ENCODE assay signal across 1 cellular context in the genomic region with DNA sequence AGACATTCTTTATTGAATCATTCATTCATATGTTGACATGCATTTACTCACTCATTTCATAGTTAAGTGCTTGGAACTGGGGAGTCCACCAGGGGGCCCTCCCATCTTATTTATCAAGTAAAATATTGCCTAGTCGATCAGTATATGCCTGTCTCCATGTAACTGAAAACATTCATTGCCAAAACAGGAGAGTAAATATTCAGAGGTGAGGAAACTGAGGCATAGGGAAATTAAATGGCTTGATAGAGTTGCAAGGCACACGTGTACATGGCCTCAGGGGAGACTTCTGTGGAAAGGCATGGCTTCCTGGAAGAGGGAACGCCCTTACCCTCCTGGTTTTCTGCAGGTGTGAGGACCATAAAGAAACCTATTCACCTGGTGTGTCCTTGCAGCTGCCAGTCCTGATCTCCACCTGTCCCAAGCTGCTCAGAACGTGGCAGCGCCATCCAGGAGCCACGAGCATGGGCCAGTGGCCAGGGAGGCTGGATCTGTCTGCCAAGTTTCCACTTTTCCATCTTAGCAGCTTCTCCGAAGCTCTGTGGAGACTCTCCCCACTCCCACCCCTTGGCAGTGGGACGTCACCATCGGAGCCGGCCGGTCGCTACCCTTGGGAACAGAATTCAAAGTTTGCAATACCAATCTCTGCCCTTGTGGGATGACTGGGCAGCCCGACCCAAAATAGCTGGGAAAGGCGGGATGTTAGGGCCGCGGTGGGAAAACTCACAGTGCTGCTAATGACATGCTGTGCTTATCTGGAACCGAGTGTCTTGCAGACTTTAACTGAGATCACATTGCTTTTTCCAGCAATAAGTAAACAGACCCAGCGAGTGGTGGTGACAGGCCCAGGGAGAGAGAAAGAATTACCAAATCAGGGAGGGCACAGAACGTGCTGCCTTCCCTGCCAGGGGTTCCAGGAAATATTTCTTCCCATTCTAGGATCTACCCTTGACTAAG.
TF ChIP-seq lines count a peak whose summit lies in the region.

No MANE protein-coding gene starts in this region.

TF ChIP-seq in HEK293, 187 proteins besides CTCF, POLR2A, EP300 and RAD21 (continued from another document and continues in another):
- TF ChIP-seq, protein P1, sequence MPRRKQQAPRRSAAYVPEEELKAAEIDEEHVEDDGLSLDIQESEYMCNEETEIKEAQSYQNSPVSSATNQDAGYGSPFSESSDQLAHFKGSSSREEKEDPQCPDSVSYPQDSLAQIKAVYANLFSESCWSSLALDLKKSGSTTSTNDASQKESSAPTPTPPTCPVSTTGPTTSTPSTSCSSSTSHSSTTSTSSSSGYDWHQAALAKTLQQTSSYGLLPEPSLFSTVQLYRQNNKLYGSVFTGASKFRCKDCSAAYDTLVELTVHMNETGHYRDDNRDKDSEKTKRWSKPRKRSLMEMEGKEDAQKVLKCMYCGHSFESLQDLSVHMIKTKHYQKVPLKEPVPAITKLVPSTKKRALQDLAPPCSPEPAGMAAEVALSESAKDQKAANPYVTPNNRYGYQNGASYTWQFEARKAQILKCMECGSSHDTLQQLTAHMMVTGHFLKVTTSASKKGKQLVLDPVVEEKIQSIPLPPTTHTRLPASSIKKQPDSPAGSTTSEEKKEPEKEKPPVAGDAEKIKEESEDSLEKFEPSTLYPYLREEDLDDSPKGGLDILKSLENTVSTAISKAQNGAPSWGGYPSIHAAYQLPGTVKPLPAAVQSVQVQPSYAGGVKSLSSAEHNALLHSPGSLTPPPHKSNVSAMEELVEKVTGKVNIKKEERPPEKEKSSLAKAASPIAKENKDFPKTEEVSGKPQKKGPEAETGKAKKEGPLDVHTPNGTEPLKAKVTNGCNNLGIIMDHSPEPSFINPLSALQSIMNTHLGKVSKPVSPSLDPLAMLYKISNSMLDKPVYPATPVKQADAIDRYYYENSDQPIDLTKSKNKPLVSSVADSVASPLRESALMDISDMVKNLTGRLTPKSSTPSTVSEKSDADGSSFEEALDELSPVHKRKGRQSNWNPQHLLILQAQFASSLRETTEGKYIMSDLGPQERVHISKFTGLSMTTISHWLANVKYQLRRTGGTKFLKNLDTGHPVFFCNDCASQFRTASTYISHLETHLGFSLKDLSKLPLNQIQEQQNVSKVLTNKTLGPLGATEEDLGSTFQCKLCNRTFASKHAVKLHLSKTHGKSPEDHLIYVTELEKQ (tag by site-specific recombination; IDR thresholded peaks at IDR 0.05; ENCODE audit: borderline replicate concordance): no peak
- TF ChIP-seq, protein P2, sequence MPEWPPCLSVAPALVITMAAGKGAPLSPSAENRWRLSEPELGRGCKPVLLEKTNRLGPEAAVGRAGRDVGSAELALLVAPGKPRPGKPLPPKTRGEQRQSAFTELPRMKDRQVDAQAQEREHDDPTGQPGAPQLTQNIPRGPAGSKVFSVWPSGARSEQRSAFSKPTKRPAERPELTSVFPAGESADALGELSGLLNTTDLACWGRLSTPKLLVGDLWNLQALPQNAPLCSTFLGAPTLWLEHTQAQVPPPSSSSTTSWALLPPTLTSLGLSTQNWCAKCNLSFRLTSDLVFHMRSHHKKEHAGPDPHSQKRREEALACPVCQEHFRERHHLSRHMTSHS (tag by site-specific recombination; IDR thresholded peaks at IDR 0.05): no peak
- TF ChIP-seq, protein P3, sequence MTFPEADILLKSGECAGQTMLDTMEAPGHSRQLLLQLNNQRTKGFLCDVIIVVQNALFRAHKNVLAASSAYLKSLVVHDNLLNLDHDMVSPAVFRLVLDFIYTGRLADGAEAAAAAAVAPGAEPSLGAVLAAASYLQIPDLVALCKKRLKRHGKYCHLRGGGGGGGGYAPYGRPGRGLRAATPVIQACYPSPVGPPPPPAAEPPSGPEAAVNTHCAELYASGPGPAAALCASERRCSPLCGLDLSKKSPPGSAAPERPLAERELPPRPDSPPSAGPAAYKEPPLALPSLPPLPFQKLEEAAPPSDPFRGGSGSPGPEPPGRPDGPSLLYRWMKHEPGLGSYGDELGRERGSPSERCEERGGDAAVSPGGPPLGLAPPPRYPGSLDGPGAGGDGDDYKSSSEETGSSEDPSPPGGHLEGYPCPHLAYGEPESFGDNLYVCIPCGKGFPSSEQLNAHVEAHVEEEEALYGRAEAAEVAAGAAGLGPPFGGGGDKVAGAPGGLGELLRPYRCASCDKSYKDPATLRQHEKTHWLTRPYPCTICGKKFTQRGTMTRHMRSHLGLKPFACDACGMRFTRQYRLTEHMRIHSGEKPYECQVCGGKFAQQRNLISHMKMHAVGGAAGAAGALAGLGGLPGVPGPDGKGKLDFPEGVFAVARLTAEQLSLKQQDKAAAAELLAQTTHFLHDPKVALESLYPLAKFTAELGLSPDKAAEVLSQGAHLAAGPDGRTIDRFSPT (tag by site-specific recombination; IDR thresholded peaks at IDR 0.05): 0 out of 2 replicates have a peak, but pooled peaks have one; percentile 14
- peak; percentile 47 for TF ChIP-seq ZNF843 (tag by site-specific recombination; IDR thresholded peaks at IDR 0.05)
- TF ChIP-seq ZNF394 (tag by site-specific recombination; IDR thresholded peaks at IDR 0.05; ENCODE audit: borderline replicate concordance): peak; percentile 58; the same call in 1 of the 2 replicates
- no peak for TF ChIP-seq ZNF624 (tag by site-specific recombination; IDR thresholded peaks at IDR 0.05)
- TF ChIP-seq ZNF610 (tag by site-specific recombination; IDR thresholded peaks at IDR 0.05; ENCODE audit: borderline replicate concordance): no peak
- TF ChIP-seq ZEB2 (tag by site-specific recombination; IDR thresholded peaks at IDR 0.05): peak; percentile 63
- 0 out of 2 replicates have a peak, but pooled peaks have one; percentile 32 for TF ChIP-seq ZNF629 (tag by site-specific recombination; IDR thresholded peaks at IDR 0.05)
- no peak for TF ChIP-seq ZFP41 (tag by site-specific recombination; IDR thresholded peaks at IDR 0.05; ENCODE audit: borderline replicate concordance)
- TF ChIP-seq, protein P4, sequence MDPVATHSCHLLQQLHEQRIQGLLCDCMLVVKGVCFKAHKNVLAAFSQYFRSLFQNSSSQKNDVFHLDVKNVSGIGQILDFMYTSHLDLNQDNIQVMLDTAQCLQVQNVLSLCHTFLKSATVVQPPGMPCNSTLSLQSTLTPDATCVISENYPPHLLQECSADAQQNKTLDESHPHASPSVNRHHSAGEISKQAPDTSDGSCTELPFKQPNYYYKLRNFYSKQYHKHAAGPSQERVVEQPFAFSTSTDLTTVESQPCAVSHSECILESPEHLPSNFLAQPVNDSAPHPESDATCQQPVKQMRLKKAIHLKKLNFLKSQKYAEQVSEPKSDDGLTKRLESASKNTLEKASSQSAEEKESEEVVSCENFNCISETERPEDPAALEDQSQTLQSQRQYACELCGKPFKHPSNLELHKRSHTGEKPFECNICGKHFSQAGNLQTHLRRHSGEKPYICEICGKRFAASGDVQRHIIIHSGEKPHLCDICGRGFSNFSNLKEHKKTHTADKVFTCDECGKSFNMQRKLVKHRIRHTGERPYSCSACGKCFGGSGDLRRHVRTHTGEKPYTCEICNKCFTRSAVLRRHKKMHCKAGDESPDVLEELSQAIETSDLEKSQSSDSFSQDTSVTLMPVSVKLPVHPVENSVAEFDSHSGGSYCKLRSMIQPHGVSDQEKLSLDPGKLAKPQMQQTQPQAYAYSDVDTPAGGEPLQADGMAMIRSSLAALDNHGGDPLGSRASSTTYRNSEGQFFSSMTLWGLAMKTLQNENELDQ (tag by site-specific recombination; IDR thresholded peaks at IDR 0.05; ENCODE audit: low read depth): no peak
- TF ChIP-seq, protein P5, sequence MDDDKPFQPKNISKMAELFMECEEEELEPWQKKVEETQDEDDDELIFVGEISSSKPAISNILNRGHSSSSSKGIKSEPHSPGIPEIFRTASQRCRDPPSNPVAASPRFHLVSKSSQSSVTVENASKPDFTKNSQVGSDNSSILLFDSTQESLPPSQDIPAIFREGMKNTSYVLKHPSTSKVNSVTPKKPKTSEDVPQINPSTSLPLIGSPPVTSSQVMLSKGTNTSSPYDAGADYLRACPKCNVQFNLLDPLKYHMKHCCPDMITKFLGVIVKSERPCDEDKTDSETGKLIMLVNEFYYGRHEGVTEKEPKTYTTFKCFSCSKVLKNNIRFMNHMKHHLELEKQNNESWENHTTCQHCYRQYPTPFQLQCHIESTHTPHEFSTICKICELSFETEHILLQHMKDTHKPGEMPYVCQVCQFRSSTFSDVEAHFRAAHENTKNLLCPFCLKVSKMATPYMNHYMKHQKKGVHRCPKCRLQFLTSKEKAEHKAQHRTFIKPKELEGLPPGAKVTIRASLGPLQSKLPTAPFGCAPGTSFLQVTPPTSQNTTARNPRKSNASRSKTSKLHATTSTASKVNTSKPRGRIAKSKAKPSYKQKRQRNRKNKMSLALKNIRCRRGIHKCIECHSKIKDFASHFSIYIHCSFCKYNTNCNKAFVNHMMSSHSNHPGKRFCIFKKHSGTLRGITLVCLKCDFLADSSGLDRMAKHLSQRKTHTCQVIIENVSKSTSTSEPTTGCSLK (tag by site-specific recombination; IDR thresholded peaks at IDR 0.05): no peak
- peak; percentile 74 for TF ChIP-seq FEZF1 (tag by site-specific recombination; IDR thresholded peaks at IDR 0.05)
- peak; percentile 87 for TF ChIP-seq SP7 (tag by site-specific recombination; IDR thresholded peaks at IDR 0.05)
- TF ChIP-seq ZNF621 (tag by site-specific recombination; IDR thresholded peaks at IDR 0.05): no peak
- no peak for TF ChIP-seq ZNF138 (tag by site-specific recombination; IDR thresholded peaks at IDR 0.05; ENCODE audit: borderline replicate concordance)
- TF ChIP-seq PRDM1 (tag by site-specific recombination; IDR thresholded peaks at IDR 0.05): 0 out of 2 replicates have a peak, but pooled peaks have one; percentile 16
- TF ChIP-seq, protein P6, sequence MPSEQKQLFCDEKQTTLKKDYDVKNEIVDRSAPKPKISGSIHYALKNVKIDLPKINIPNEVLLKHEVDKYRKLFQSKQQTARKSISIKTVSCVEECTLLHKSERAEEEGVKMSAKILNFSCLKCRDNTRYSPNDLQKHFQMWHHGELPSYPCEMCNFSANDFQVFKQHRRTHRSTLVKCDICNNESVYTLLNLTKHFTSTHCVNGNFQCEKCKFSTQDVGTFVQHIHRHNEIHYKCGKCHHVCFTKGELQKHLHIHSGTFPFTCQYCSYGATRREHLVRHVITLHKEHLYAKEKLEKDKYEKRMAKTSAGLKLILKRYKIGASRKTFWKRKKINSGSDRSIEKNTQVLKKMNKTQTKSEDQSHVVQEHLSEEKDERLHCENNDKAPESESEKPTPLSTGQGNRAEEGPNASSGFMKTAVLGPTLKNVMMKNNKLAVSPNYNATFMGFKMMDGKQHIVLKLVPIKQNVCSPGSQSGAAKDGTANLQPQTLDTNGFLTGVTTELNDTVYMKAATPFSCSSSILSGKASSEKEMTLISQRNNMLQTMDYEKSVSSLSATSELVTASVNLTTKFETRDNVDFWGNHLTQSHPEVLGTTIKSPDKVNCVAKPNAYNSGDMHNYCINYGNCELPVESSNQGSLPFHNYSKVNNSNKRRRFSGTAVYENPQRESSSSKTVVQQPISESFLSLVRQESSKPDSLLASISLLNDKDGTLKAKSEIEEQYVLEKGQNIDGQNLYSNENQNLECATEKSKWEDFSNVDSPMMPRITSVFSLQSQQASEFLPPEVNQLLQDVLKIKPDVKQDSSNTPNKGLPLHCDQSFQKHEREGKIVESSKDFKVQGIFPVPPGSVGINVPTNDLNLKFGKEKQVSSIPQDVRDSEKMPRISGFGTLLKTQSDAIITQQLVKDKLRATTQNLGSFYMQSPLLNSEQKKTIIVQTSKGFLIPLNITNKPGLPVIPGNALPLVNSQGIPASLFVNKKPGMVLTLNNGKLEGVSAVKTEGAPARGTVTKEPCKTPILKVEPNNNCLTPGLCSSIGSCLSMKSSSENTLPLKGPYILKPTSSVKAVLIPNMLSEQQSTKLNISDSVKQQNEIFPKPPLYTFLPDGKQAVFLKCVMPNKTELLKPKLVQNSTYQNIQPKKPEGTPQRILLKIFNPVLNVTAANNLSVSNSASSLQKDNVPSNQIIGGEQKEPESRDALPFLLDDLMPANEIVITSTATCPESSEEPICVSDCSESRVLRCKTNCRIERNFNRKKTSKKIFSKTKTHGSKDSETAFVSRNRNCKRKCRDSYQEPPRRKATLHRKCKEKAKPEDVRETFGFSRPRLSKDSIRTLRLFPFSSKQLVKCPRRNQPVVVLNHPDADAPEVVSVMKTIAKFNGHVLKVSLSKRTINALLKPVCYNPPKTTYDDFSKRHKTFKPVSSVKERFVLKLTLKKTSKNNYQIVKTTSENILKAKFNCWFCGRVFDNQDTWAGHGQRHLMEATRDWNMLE (tag by site-specific recombination; conservative IDR thresholded peaks at IDR 0.05; ENCODE audit: low read depth): no peak
- TF ChIP-seq ZNF555 (tag by site-specific recombination; conservative IDR thresholded peaks at IDR 0.05): no peak
- TF ChIP-seq, protein P7, sequence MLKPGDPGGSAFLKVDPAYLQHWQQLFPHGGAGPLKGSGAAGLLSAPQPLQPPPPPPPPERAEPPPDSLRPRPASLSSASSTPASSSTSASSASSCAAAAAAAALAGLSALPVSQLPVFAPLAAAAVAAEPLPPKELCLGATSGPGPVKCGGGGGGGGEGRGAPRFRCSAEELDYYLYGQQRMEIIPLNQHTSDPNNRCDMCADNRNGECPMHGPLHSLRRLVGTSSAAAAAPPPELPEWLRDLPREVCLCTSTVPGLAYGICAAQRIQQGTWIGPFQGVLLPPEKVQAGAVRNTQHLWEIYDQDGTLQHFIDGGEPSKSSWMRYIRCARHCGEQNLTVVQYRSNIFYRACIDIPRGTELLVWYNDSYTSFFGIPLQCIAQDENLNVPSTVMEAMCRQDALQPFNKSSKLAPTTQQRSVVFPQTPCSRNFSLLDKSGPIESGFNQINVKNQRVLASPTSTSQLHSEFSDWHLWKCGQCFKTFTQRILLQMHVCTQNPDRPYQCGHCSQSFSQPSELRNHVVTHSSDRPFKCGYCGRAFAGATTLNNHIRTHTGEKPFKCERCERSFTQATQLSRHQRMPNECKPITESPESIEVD (tag by site-specific recombination; IDR thresholded peaks at IDR 0.05): peak; percentile 93
- TF ChIP-seq ZSCAN16 (tag by site-specific recombination; IDR thresholded peaks at IDR 0.05): no peak
- TF ChIP-seq ZNF548 (tag by site-specific recombination; IDR thresholded peaks at IDR 0.05): no peak
- TF ChIP-seq, protein P8, sequence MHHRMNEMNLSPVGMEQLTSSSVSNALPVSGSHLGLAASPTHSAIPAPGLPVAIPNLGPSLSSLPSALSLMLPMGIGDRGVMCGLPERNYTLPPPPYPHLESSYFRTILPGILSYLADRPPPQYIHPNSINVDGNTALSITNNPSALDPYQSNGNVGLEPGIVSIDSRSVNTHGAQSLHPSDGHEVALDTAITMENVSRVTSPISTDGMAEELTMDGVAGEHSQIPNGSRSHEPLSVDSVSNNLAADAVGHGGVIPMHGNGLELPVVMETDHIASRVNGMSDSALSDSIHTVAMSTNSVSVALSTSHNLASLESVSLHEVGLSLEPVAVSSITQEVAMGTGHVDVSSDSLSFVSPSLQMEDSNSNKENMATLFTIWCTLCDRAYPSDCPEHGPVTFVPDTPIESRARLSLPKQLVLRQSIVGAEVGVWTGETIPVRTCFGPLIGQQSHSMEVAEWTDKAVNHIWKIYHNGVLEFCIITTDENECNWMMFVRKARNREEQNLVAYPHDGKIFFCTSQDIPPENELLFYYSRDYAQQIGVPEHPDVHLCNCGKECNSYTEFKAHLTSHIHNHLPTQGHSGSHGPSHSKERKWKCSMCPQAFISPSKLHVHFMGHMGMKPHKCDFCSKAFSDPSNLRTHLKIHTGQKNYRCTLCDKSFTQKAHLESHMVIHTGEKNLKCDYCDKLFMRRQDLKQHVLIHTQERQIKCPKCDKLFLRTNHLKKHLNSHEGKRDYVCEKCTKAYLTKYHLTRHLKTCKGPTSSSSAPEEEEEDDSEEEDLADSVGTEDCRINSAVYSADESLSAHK (tag by site-specific recombination; IDR thresholded peaks at IDR 0.05): no peak
- TF ChIP-seq ZNF416 (tag by site-specific recombination; IDR thresholded peaks at IDR 0.05): no peak
- peak; percentile 58 for TF ChIP-seq WT1 (tag by site-specific recombination; IDR thresholded peaks at IDR 0.05)
- peak; percentile 90 for TF ChIP-seq ZNF24 (tag by site-specific recombination; IDR thresholded peaks at IDR 0.05)
- TF ChIP-seq ZBTB20 (tag by site-specific recombination; IDR thresholded peaks at IDR 0.05): peak; percentile 38; the same call in 1 of the 2 replicates
- TF ChIP-seq IKZF3 (tag by site-specific recombination; IDR thresholded peaks at IDR 0.05): peak; percentile 76
- TF ChIP-seq TRIM28 (IDR thresholded peaks at IDR 0.05; ENCODE audit: borderline replicate concordance, low read length): peak; percentile 58; the same call in 1 of the 2 replicates
- no peak for TF ChIP-seq ZNF23 (tag by site-specific recombination; IDR thresholded peaks at IDR 0.05; ENCODE audit: borderline replicate concordance)
